ENCODE assay signal across 14 cellular contexts in the genomic region with DNA sequence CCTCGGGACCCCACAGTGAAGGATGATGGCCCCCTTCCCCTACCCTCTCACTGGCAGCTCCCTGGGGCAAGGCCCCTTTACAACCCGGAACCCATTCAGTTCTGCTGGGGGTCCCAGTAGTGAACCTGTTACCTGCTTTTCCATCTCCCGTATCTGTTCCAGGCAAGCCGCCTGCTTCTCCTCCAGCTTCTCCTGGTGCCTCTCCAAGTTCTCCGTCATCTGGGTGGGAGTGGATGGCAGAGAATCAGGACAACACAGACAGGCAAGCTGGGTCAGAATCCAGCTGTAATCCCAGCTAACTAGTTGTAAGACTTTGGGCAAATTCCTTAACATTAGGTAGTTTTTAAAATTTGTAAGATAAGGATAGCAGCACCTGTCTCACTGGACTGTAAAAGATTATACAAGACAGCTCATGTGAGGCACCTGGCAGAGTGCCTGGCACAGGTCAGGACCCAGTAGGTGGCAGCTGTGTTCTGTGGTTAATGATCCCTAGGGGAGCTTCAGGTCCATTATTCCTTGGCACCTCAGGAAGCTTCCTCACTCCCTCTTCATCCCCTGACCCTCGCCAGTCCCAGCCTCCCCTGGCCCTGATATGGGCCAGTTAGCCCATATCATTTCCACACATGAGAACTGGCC. TPM values are rescaled to one million over a fixed set of nuclear protein-coding genes. Genes with fewer than 3 reads are reported as not detected.
DNase-seq lines count a peak whose midpoint lies in the region; ATAC-seq, FAIRE-seq and TF ChIP-seq lines count a peak whose summit lies in the region.
"Had no signal": no experiment of that assay in that cellular context is flagged by ENCODE, and none has a peak within 500 bp of the region (broad histone marks: within the 10 kb centered on the region; RNA-seq: fewer than 3 reads in every experiment).

No MANE protein-coding gene starts in this region.

- DNase-seq in NCI-H345 (lab: John Stamatoyannopoulos, UW) (peak; percentile 19), NCI-H345 treated with DMSO at 0.1 percent for 48 hours (lab: John Stamatoyannopoulos, UW; ENCODE audit: unreplicated experiment) (no peak), NCI-H774 (lab: John Stamatoyannopoulos, UW) (peak; percentile 12), foreskin keratinocyte (no peak), HTR-8/SVneo (ENCODE audit: insufficient read length, low spot score) (no peak), superior temporal gyrus (ENCODE audit: extremely low spot score) (no peak)
- DNase-seq in stimulated activated naive B cell treated with anti-CD40 and anti-IgM and Interleukin-4, amounts not matched to agents 10 μg/mL and 1 μg/mL and 100 μg/mL, for 72 hours: no peak
- DNase-seq: activated CD4-positive, alpha-beta T cell treated with anti-CD3 and anti-CD28 coated beads, Interleukin-2, amount 50 U/mL, for 1 hour; activated naive CD4-positive, alpha-beta T cell; GDM1; naive thymus-derived CD4-positive, alpha-beta T cell; upper lobe of left lung had no signal

- H3K9me3 Mint-ChIP-seq in stimulated activated naive B cell treated with anti-CD40 and anti-IgM and Interleukin-4, amounts not matched to agents 10 μg/mL and 1 μg/mL and 100 μg/mL, for 72 hours: no peaks in the 10 kb centered on the region

- H3K27me3 Mint-ChIP-seq in stimulated activated naive B cell treated with anti-CD40 and anti-IgM and Interleukin-4, amounts not matched to agents 10 μg/mL and 1 μg/mL and 100 μg/mL, for 72 hours: no peaks in the 10 kb centered on the region

- peaks cover 6 to 12% of the 10 kb centered on the region in 2 donors for H3K4me1 Mint-ChIP-seq in stimulated activated naive B cell treated with anti-CD40 and anti-IgM and Interleukin-4, amounts not matched to agents 10 μg/mL and 1 μg/mL and 100 μg/mL, for 72 hours

- no peaks in the 10 kb centered on the region for H3K4me1 ChIP-seq in foreskin keratinocyte

- ATAC-seq in foreskin keratinocyte (no peak), GM18858 (IDR thresholded peaks at IDR 0.05; ENCODE audit: unreplicated experiment) (no peak)
- ATAC-seq in stimulated activated naive B cell treated with anti-CD40 and anti-IgM and Interleukin-4, amounts not matched to agents 10 μg/mL and 1 μg/mL and 100 μg/mL, for 72 hours (replicated peaks): no peak
- ATAC-seq: naive thymus-derived CD4-positive, alpha-beta T cell had no signal

- H3K27ac ChIP-seq in foreskin keratinocyte: no peak overlapping the region
- H3K27ac ChIP-seq: upper lobe of left lung had no signal

- FAIRE-seq in HTR-8/SVneo (lab: Jason Lieb, UNC): no peak

- peak; percentile 28 for TF ChIP-seq CTCF in foreskin keratinocyte (conservative IDR thresholded peaks at IDR 0.05)

- H3K36me3 Mint-ChIP-seq in stimulated activated naive B cell treated with anti-CD40 and anti-IgM and Interleukin-4, amounts not matched to agents 10 μg/mL and 1 μg/mL and 100 μg/mL, for 72 hours: peaks cover 11 to 37% of the 10 kb centered on the region in 2 donors

- peaks cover 51% of the 10 kb centered on the region for H3K27me3 ChIP-seq in foreskin keratinocyte
- H3K27me3 ChIP-seq: upper lobe of left lung had no signal

- H3K27ac Mint-ChIP-seq in stimulated activated naive B cell treated with anti-CD40 and anti-IgM and Interleukin-4, amounts not matched to agents 10 μg/mL and 1 μg/mL and 100 μg/mL, for 72 hours: peak overlapping the region; percentile 7

- no peak overlapping the region for H3K4me3 Mint-ChIP-seq in stimulated activated naive B cell treated with anti-CD40 and anti-IgM and Interleukin-4, amounts not matched to agents 10 μg/mL and 1 μg/mL and 100 μg/mL, for 72 hours
- H3K4me3 Mint-ChIP-seq: naive thymus-derived CD4-positive, alpha-beta T cell had no signal

RNA-seq across cellular contexts. Expression of a gene that starts 6.4 kb away (rescaled TPM):
- not detected in 2 replicates for total RNA-seq in foreskin keratinocyte
- polyA plus RNA-seq in foreskin keratinocyte: not detected in 2 replicates
- total RNA-seq: smooth muscle cell had no signal
- polyA plus RNA-seq: naive thymus-derived CD4-positive, alpha-beta T cell; smooth muscle cell had no signal

RNA-seq across cellular contexts. Expression of a gene that starts 18.5 kb away (rescaled TPM):
- 1.5 and 1.7 TPM in 2 replicates for total RNA-seq in foreskin keratinocyte
- 1.6 and 2.2 TPM in 2 replicates for polyA plus RNA-seq in foreskin keratinocyte
- polyA plus RNA-seq: smooth muscle cell had no signal

RNA-seq across cellular contexts. Expression of a gene that starts 34.2 kb away (rescaled TPM):
- 15.0 and 17.8 TPM in 2 replicates for total RNA-seq in foreskin keratinocyte
- 16.2 and 19.1 TPM in 2 replicates for polyA plus RNA-seq in foreskin keratinocyte

RNA-seq across cellular contexts. Expression of a gene that starts 50.4 kb away (rescaled TPM):
- 14.1 and 15.6 TPM in 2 replicates for total RNA-seq in foreskin keratinocyte
- 8.9 and 9.0 TPM in 2 replicates for polyA plus RNA-seq in foreskin keratinocyte
- polyA plus RNA-seq: naive thymus-derived CD4-positive, alpha-beta T cell had no signal

RNA-seq across cellular contexts. Expression of a gene that starts 51.5 kb away (rescaled TPM):
- 48.7 and 61.7 TPM in 2 replicates for total RNA-seq in foreskin keratinocyte
- 21.3 and 25.0 TPM in 2 replicates for polyA plus RNA-seq in foreskin keratinocyte

Comparison
In these comparisons a context has a peak if more than half of its experiments do, and no peak if none do; other contexts are left out.
1. DNase-seq: peak in NCI-H345 (single experiment) and NCI-H774 (single experiment); none in NCI-H345 treated with DMSO at 0.1 percent for 48 hours (single experiment), foreskin keratinocyte (0 of 2), stimulated activated naive B cell treated with anti-CD40 and anti-IgM and Interleukin-4, amounts not matched to agents 10 μg/mL and 1 μg/mL and 100 μg/mL, for 72 hours (single experiment), HTR-8/SVneo (single experiment) and superior temporal gyrus (single experiment).